8 cellular contexts compared by ENCODE assay signal in the genomic region with DNA sequence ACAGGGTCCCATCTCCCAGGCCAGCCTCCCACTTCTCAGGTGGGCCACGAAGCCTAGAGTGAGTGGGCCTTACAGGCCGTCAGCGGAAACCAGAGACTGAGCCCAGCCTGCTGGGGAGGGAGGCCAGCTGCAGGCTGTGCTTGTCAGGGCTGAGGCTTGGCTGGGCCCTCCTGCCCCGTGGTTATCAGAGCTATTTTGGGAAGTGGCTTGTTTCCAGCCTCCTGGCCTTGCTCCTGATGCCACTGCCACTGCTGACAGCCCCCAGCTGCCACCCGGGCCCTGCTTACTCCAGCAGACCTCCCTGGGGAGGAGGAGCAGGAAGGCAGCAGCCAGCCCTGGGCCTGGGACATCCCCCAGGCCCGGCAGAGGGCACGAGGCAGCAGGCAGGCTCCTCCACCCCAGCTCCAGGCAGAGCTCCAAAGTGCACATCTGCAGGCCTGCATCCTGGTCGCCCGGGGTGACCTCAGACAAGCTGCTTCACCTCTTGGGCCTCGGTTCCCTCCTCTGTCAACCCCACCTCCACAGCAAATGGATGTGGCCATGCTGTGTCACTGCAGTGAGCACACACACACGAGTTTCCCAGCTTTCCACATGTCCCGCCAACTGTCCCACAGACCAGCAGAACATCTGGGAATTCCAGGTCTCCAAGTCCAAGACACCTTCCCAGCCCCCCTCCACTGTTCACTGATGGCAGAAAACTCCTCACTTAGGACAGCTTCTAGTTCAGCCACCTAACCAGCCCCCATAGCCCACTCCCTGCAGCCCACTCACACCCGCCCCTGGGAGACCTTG. TPM values are rescaled to one million over a fixed set of nuclear protein-coding genes. Genes with fewer than 3 reads are reported as not detected.
A peak's percentile ranks its signal among the peaks of the same experiment; 100 is the strongest.
DNase-seq lines count a peak whose midpoint lies in the region; ATAC-seq, FAIRE-seq and TF ChIP-seq lines count a peak whose summit lies in the region.
"Not testable (repeated sequence)": the region's sequence is repeated elsewhere in the genome, so short reads cannot be mapped to it uniquely, and the experiment has no call there.

No MANE protein-coding gene starts in this region.

- not testable (repeated sequence) for H2AFZ ChIP-seq in HepG2 (ENCODE audit: low read length)

- H4K20me1 ChIP-seq in HepG2 (ENCODE audit: insufficient read depth, low read length) = not testable (repeated sequence)

- not testable (repeated sequence) for H3K36me3 Mint-ChIP-seq in activated B cell treated with CpG ODN at 0.5 μM for 24 hours (ENCODE audit: low read depth)

- peak overlapping the region; percentile 44 for H3K4me3 Mint-ChIP-seq in activated B cell treated with CpG ODN at 0.5 μM for 24 hours

- not testable (repeated sequence) for H3K9me3 ChIP-seq in ascending aorta; HepG2 (ENCODE audit: low read length); thoracic aorta

- peaks cover 72% of the 10 kb centered on the region for H3K4me1 Mint-ChIP-seq in activated B cell treated with CpG ODN at 0.5 μM for 24 hours

- H3K4me2 ChIP-seq in HepG2 (ENCODE audit: low read depth, low read length) = not testable (repeated sequence)

- CTCF ChIA-PET in activated B cell treated with CpG ODN at 0.5 μM for 24 hours (lab: Charles Lee); HepG2 (lab: Yijun Ruan, JAX; ENCODE audit: low intra/inter-chr PET ratio, low total read pairs): not testable (repeated sequence)

- not testable (repeated sequence) for H3K36me3 ChIP-seq in ascending aorta; HepG2 (replicated peaks in 1 of 2; ENCODE audit: control insufficient read depth in 1 of 2, insufficient read depth in 2 of 2, low read length in 2 of 2); thoracic aorta

- DNase-seq in EH (ENCODE audit: low read depth) (peak; percentile 15), NB4 (ENCODE audit: low read depth) (peak; percentile 91), activated B cell treated with CpG ODN at 0.5 μM for 24 hours (peak; percentile 24), ascending aorta (ENCODE audit: low spot score in 2 of 2) (peak in 1 of 2 donors; percentile 78), fibroblast of pulmonary artery (ENCODE audit: low read depth) (peak; percentile 69), posterior cingulate gyrus (peak in 8 of 10 donors; percentile 19 to 93 (median 52))
- DNase-seq in HepG2 (ENCODE audit: low spot score); thoracic aorta (ENCODE audit: low spot score): not testable (repeated sequence)

- H3K4me3 ChIP-seq in NB4 (ENCODE audit: low read depth, low read length); fibroblast of pulmonary artery (replicated peaks; ENCODE audit: low read depth, low read length); HepG2 (replicated peaks in 1 of 3; ENCODE audit: insufficient read depth in 1 of 3, low read depth in 2 of 3, low read length in 3 of 3); thoracic aorta: not testable (repeated sequence)
- peak overlapping the region in 1 of 2 donors; percentile 31 for H3K4me3 ChIP-seq in ascending aorta

- not testable (repeated sequence) for H3K9ac ChIP-seq in HepG2 (ENCODE audit: insufficient read depth, low read depth, low read length)

- H3K4me1 ChIP-seq in ascending aorta (peaks cover 17 to 27% of the 10 kb centered on the region in 2 donors), thoracic aorta (ENCODE audit: control insufficient read depth in 1 of 2, low read depth in 2 of 2) (peaks cover 20 to 46% of the 10 kb centered on the region in 2 donors)
- not testable (repeated sequence) for H3K4me1 ChIP-seq in HepG2 (ENCODE audit: insufficient read depth, low read length)

- peak overlapping the region; percentile 77 for H3K27ac Mint-ChIP-seq in activated B cell treated with CpG ODN at 0.5 μM for 24 hours

- BruUV-seq in HepG2 (replicated peaks; lab: Mats Ljungman, UMichigan) = not testable (repeated sequence)

- not testable (repeated sequence) for TF ChIP-seq POLR2A in NB4 (IDR thresholded peaks at IDR 0.05; ENCODE audit: extremely low read depth, insufficient read length); HepG2 (IDR thresholded peaks at IDR 0.05; ENCODE audit: insufficient read depth in 1 of 2, low read depth in 2 of 2, low read length in 2 of 2)

- H3K27ac ChIP-seq in ascending aorta (peak overlapping the region; percentile 78), thoracic aorta (peak overlapping the region; percentile 77 to 87)
- H3K27ac ChIP-seq in HepG2 (ENCODE audit: extremely low read length, insufficient read depth, low read length) = not testable (repeated sequence)

- not testable (repeated sequence) for H3K27me3 ChIP-seq in ascending aorta; HepG2 (ENCODE audit: control insufficient read depth in 1 of 2, insufficient read depth in 2 of 2, low read length in 2 of 2); thoracic aorta (replicated peaks; ENCODE audit: insufficient read depth)

- H3K9me3 Mint-ChIP-seq in activated B cell treated with CpG ODN at 0.5 μM for 24 hours = not testable (repeated sequence)

- POLR2A ChIA-PET in activated B cell treated with CpG ODN at 0.5 μM for 24 hours (lab: Charles Lee) = interaction anchor here (0.5 to 1.3 kb wide), 4 partner anchors 61 to 262 kb away, joined by 6 to 11 read pairs (median 6); a partner anchor contains a TSS
- POLR2A ChIA-PET in HepG2 (lab: Yijun Ruan, JAX) = not testable (repeated sequence)

- TF ChIP-seq RAD21 in HepG2 (CRISPR knock-in tag; IDR thresholded peaks at IDR 0.05) = not testable (repeated sequence)

- ATAC-seq in activated B cell treated with CpG ODN at 0.5 μM for 24 hours (ENCODE audit: low read depth) = not testable (repeated sequence)
- ATAC-seq in HepG2 (peak; percentile 50), thoracic aorta (ENCODE audit: insufficient number of reproducible peaks, low FRiP score, low read depth) (peak; percentile 39)

- not testable (repeated sequence) for TF ChIP-seq EP300 in HepG2 (IDR thresholded peaks at IDR 0.05; ENCODE audit: low read depth in 2 of 2, low read length in 2 of 2); HepG2 (CRISPR knock-in tag; IDR thresholded peaks at IDR 0.05; ENCODE audit: borderline replicate concordance)

- not testable (repeated sequence) for H3K79me2 ChIP-seq in HepG2 (ENCODE audit: insufficient read depth, low read length)

- in situ Hi-C loops in HepG2 (cut with HindIII; ENCODE audit: extremely low pct_ligation_motif_present, low pct_unique_long_range_greater_than_20kb) = loop anchor here (5.0 kb wide), 1 partner anchor 773 kb away; no protein-coding TSS in a partner anchor

- TF ChIP-seq CTCF in NB4 (IDR thresholded peaks at IDR 0.05; ENCODE audit: low read depth, low read length); activated B cell treated with CpG ODN at 0.5 μM for 24 hours (IDR thresholded peaks at IDR 0.05); fibroblast of pulmonary artery (IDR thresholded peaks at IDR 0.05; ENCODE audit: low read length, missing control alignments); HepG2 (CRISPR knock-in tag; IDR thresholded peaks at IDR 0.05); thoracic aorta (IDR thresholded peaks at IDR 0.05): not testable (repeated sequence)
- peak in 2 of 3 experiments; percentile 9 to 10 for TF ChIP-seq CTCF in ascending aorta (IDR thresholded peaks at IDR 0.05)

- FAIRE-seq in HepG2 (lab: Jason Lieb, UNC) = not testable (repeated sequence)

- intact Hi-C loops in activated B cell treated with CpG ODN at 0.5 μM for 24 hours (cut with micrococcal nuclease); ascending aorta (cut with DNase I); HepG2 (cut with micrococcal nuclease; ENCODE audit: unreplicated experiment); posterior cingulate gyrus (cut with DNase I): not testable (repeated sequence)

- not testable (repeated sequence) for H3K27me3 Mint-ChIP-seq in activated B cell treated with CpG ODN at 0.5 μM for 24 hours

- 39% methylated on average over 2 of the region's 13 CpGs for WGBS in HepG2 (ENCODE audit: low lambda C conversion rate)

RNA-seq across cellular contexts. Expression of a gene that starts 51.0 kb away (rescaled TPM):
- total RNA-seq in activated B cell treated with CpG ODN at 0.5 μM for 24 hours = 12.0 and 14.1 TPM in 2 replicates
- total RNA-seq in ascending aorta = 33.3 TPM
- total RNA-seq in HepG2 (2016; rRNA removed; fragmentation: Illumina TruSeq; extraction: Trizol) = 0.09 TPM in 1 of 2 replicates, not detected in the other
- not detected in 2 replicates for total RNA-seq in HepG2 (2016; cell fraction: cytosol; rRNA removed; fragmentation: Illumina TruSeq; extraction: Trizol; ENCODE audit: low read depth)
- total RNA-seq in HepG2 (2016; cell fraction: insoluble cytoplasmic fraction; rRNA removed; fragmentation: Illumina TruSeq; extraction: Trizol) = 0.15 TPM in 1 of 2 replicates, not detected in the other
- total RNA-seq in HepG2 (2016; cell fraction: membrane; rRNA removed; fragmentation: Illumina TruSeq; extraction: Trizol) = 0.07 and 0.12 TPM in 2 replicates
- total RNA-seq in HepG2 (2016; cell fraction: nucleus; rRNA removed; fragmentation: Illumina TruSeq; extraction: Trizol) = 0.19 and 0.28 TPM in 2 replicates
- polyA plus RNA-seq in HepG2 (2011; rRNA removed) = 0.12 and 0.16 TPM in 2 replicates
- 0.15 and 0.19 TPM in 2 replicates for polyA plus RNA-seq in HepG2 (2011; cell fraction: cytosol; rRNA removed)
- polyA plus RNA-seq in HepG2 (2011; cell fraction: nucleus; rRNA removed) = 1.6 and 1.8 TPM in 2 replicates
- polyA plus RNA-seq in HepG2 (2012) = 0.17 TPM in 1 of 2 replicates, not detected in the other
- 0.09 TPM in 1 of 2 replicates, not detected in the other for polyA plus RNA-seq in HepG2 (2016; cell fraction: cytosol; fragmentation: Illumina TruSeq; extraction: Trizol; ENCODE audit: low read depth)
- polyA plus RNA-seq in HepG2 (2016; cell fraction: insoluble cytoplasmic fraction; fragmentation: Illumina TruSeq; extraction: Trizol; ENCODE audit: low read depth) = 0.05 and 0.12 TPM in 2 replicates
- polyA plus RNA-seq in HepG2 (2016; cell fraction: membrane; fragmentation: Illumina TruSeq; extraction: Trizol; ENCODE audit: low read depth) = not detected in 2 replicates
- polyA plus RNA-seq in HepG2 (2016; cell fraction: nucleus; fragmentation: Illumina TruSeq; extraction: Trizol; ENCODE audit: insufficient read depth, low read depth) = 0.16 and 0.21 TPM in 2 replicates
- polyA minus RNA-seq in HepG2 (2011; rRNA and poly(A)+ RNA removed; ENCODE audit: low replicate concordance) = 0.32 and 0.68 TPM in 2 replicates
- 0.18 and 0.20 TPM in 2 replicates for polyA minus RNA-seq in HepG2 (2011; cell fraction: cytosol; rRNA and poly(A)+ RNA removed)
- polyA minus RNA-seq in HepG2 (2011; cell fraction: nucleus; rRNA and poly(A)+ RNA removed) = 0.13 and 0.75 TPM in 2 replicates
- total RNA-seq in thoracic aorta = 10 to 100 TPM; 15.6 to 60.2 TPM

Comparison
In these comparisons a context has a peak if more than half of its experiments do, and no peak if none do; other contexts are left out.
1. RNA of a gene that starts 51.0 kb away (total RNA-seq): 15.6 to 60.2 TPM in thoracic aorta, 33.3 TPM in ascending aorta (single experiment) and 12.0 to 14.1 TPM in activated B cell treated with CpG ODN at 0.5 μM for 24 hours; 0.07 to 0.28 TPM in HepG2; every median in the first group is over 10 times any median in the second.